Comparison of ENCODE assay signal across 8 cellular contexts in genomic region chrX:16123222-16123786, GRCh38. TPM values are rescaled to one million over a fixed set of nuclear protein-coding genes. Genes with fewer than 3 reads are reported as not detected.
DNase-seq lines count a peak whose midpoint lies in the region; ATAC-seq and TF ChIP-seq lines count a peak whose summit lies in the region.

Gene GRPR (plus strand): TSS chrX:16123565. CDS start chrX:16123954, 389 bp downstream.

- peaks cover 48% of the 10 kb centered on the region for H3K79me2 ChIP-seq in PC-3 (ENCODE audit: low read length)

- H3K9me3 ChIP-seq in PC-3 (ENCODE audit: low read length) (no peaks in the 10 kb centered on the region), stomach smooth muscle (ENCODE audit: control insufficient read depth in 2 of 2, low read length in 2 of 2) (peaks cover 0 to 5% of the 10 kb centered on the region in 2 donors)

- H3K36me3 ChIP-seq in PC-3 (ENCODE audit: low read depth, low read length) (no peaks in the 10 kb centered on the region), stomach smooth muscle (ENCODE audit: control insufficient read depth in 2 of 2, insufficient read depth in 2 of 2, low read length in 2 of 2) (no peaks in the 10 kb centered on the region)

- peak; percentile 87 for TF ChIP-seq CTCF in PC-3 (conservative IDR thresholded peaks at IDR 0.05; ENCODE audit: low read depth, low read length)
- TF ChIP-seq CTCF in fibroblast of the aortic adventitia (IDR thresholded peaks at IDR 0.05; ENCODE audit: insufficient read depth, low read length): peak; percentile 89
- peak; percentile 92 for TF ChIP-seq CTCF in neural crest cell (conservative IDR thresholded peaks at IDR 0.05)

- peak within 1 kb of the TSS; percentile 89 for H3K4me2 ChIP-seq in PC-3 (ENCODE audit: low read length)

- POLR2A ChIA-PET in PC-3 (lab: Charles Lee; ENCODE audit: unreplicated experiment): no interaction called here

- H3K27ac ChIP-seq in PC-3 (ENCODE audit: low read length) (no peak within 1 kb of the TSS; the same call in 1 of the 2 replicates), stomach smooth muscle (ENCODE audit: low read length) (no peak within 1 kb of the TSS)

- H3K9ac ChIP-seq in PC-3 (ENCODE audit: low read length) (peak within 1 kb of the TSS; percentile 63), stomach smooth muscle (ENCODE audit: low read length in 2 of 2) (peak within 1 kb of the TSS; percentile 60 to 61)

- peaks cover 58% of the 10 kb centered on the region for H3K27me3 Mint-ChIP-seq in activated T-cell treated with anti-CD3 and anti-CD28 coated beads, Interleukin-2, amount 50 U/mL, for 72 hours (ENCODE audit: low read depth)
- peaks cover 18% of the 10 kb centered on the region for H3K27me3 Mint-ChIP-seq in neural crest cell (ENCODE audit: low read depth)

- no peaks in the 10 kb centered on the region for H3K9me3 Mint-ChIP-seq in activated T-cell treated with anti-CD3 and anti-CD28 coated beads, Interleukin-2, amount 50 U/mL, for 72 hours
- no peaks in the 10 kb centered on the region for H3K9me3 Mint-ChIP-seq in neural crest cell

- H3K36me3 Mint-ChIP-seq in activated T-cell treated with anti-CD3 and anti-CD28 coated beads, Interleukin-2, amount 50 U/mL, for 72 hours (ENCODE audit: insufficient read depth in 2 of 2): peaks cover 0 to 3% of the 10 kb centered on the region in 2 donors
- H3K36me3 Mint-ChIP-seq in neural crest cell (ENCODE audit: low read depth): peaks cover 2% of the 10 kb centered on the region

- H3K27ac Mint-ChIP-seq in activated T-cell treated with anti-CD3 and anti-CD28 coated beads, Interleukin-2, amount 50 U/mL, for 72 hours: no peak within 1 kb of the TSS
- H3K27ac Mint-ChIP-seq in neural crest cell (ENCODE audit: unreplicated experiment): no peak within 1 kb of the TSS

- H3K4me1 Mint-ChIP-seq in activated T-cell treated with anti-CD3 and anti-CD28 coated beads, Interleukin-2, amount 50 U/mL, for 72 hours (ENCODE audit: low read depth): peaks cover 21% of the 10 kb centered on the region
- peaks cover 12% of the 10 kb centered on the region for H3K4me1 Mint-ChIP-seq in neural crest cell

- peak within 1 kb of the TSS; percentile 81 for H3K4me3 ChIP-seq in PC-3 (ENCODE audit: low read length)
- H3K4me3 ChIP-seq in fibroblast of the aortic adventitia (ENCODE audit: low read depth, low read length): no peak within 1 kb of the TSS
- H3K4me3 ChIP-seq in stomach smooth muscle (ENCODE audit: low read length in 2 of 2): peak within 1 kb of the TSS; percentile 74 to 78

- peak within 1 kb of the TSS; percentile 63 for H2AFZ ChIP-seq in PC-3 (ENCODE audit: low read length)

- H3F3A ChIP-seq in PC-3 (ENCODE audit: low read length, unreplicated experiment): no peaks in the 10 kb centered on the region

- no peaks in the 10 kb centered on the region for H3K27me3 ChIP-seq in PC-3 (ENCODE audit: low read length)
- H3K27me3 ChIP-seq in stomach smooth muscle (ENCODE audit: control insufficient read depth in 1 of 2, insufficient read depth in 2 of 2, low read length in 2 of 2): peaks cover 0 to 8% of the 10 kb centered on the region in 2 donors

- H4K20me1 ChIP-seq in PC-3 (ENCODE audit: low read length): no peaks in the 10 kb centered on the region

- intact Hi-C loops in PC-3 (cut with micrococcal nuclease): loop anchor here (1.0 to 10.0 kb wide), 7 partner anchors 37 to 541 kb away; partner anchors contain the start of gene AP1S2

- no peaks in the 10 kb centered on the region for H3K9me2 ChIP-seq in PC-3 (replicated peaks; ENCODE audit: low read length)

- H3K4me3 Mint-ChIP-seq in activated T-cell treated with anti-CD3 and anti-CD28 coated beads, Interleukin-2, amount 50 U/mL, for 72 hours: no peak within 1 kb of the TSS
- H3K4me3 Mint-ChIP-seq in neural crest cell: peak within 1 kb of the TSS; percentile 10

- CTCF ChIA-PET in PC-3 (lab: Charles Lee): interaction anchor here (0.5 to 1.1 kb wide), 9 partner anchors 34 to 541 kb away, joined by 3 to 6 read pairs (median 3); no protein-coding TSS in a partner anchor

- in situ Hi-C loops in KBM-7 (cut with MboI; ENCODE audit: low pct_unique_long_range_greater_than_20kb, low sequenced_read_pairs): no loop called here

- DNase-seq in DMS153 (lab: John Stamatoyannopoulos, UW): peak; percentile 74
- peak; percentile 71 for DNase-seq in KBM-7
- peak; percentile 95 for DNase-seq in PC-3
- DNase-seq in activated T-cell treated with anti-CD3 and anti-CD28 coated beads, Interleukin-2, amount 50 U/mL, for 72 hours: peak; percentile 52 to 69
- peak; percentile 85 for DNase-seq in fibroblast of the aortic adventitia (ENCODE audit: low read depth)
- peak; percentile 80 for DNase-seq in neural crest cell (ENCODE audit: low read depth, low spot score)

- no TSS peak for BruUV-seq in PC-3 (replicated peaks; lab: Mats Ljungman, UMichigan)

- H3K4me1 ChIP-seq in PC-3 (ENCODE audit: insufficient read depth, low read length): peaks cover 15% of the 10 kb centered on the region
- H3K4me1 ChIP-seq in stomach smooth muscle (ENCODE audit: control insufficient read depth, insufficient read depth, low read length): no peaks in the 10 kb centered on the region

- ATAC-seq in GM21619 (IDR thresholded peaks at IDR 0.05; ENCODE audit: unreplicated experiment) (peak; percentile 52), PC-3 (peak; percentile 85)
- ATAC-seq in activated T-cell treated with anti-CD3 and anti-CD28 coated beads, Interleukin-2, amount 50 U/mL, for 72 hours (replicated peaks in 1 of 2): peak; percentile 79 to 84

RNA-seq across cellular contexts. Expression of gene GRPR, which starts in this region (rescaled TPM):
- total RNA-seq in PC-3 (2014; rRNA removed) (22.5 and 26.5 TPM in 2 replicates), fibroblast of the aortic adventitia (ENCODE audit: low replicate concordance) (not detected in 2 replicates), neural crest cell (0.68 and 0.71 TPM in 2 replicates)
- under 1 TPM in 1 of 2 donors, not detected in 1; 0.23 TPM for total RNA-seq in activated T-cell treated with anti-CD3 and anti-CD28 coated beads, Interleukin-2, amount 50 U/mL, for 72 hours

Comparison
In these comparisons a context has a peak if more than half of its experiments do, and no peak if none do; other contexts are left out.
1. RNA of gene GRPR (total RNA-seq): 22.5 to 26.5 TPM in PC-3; 0.68 to 0.71 TPM in neural crest cell, 0.23 TPM in activated T-cell treated with anti-CD3 and anti-CD28 coated beads, Interleukin-2, amount 50 U/mL, for 72 hours and not detected in fibroblast of the aortic adventitia; every median in the first group is over 10 times any median in the second.
2. Peak in DNase-seq and ATAC-seq in activated T-cell treated with anti-CD3 and anti-CD28 coated beads, Interleukin-2, amount 50 U/mL, for 72 hours; RNA of the gene not detected or under 1 TPM.
3. Peak in DNase-seq in fibroblast of the aortic adventitia; RNA of the gene not detected or under 1 TPM.
4. Peak in DNase-seq in neural crest cell; RNA of the gene not detected or under 1 TPM.
5. Peak in every context shown above with its lines, with median percentiles within 50 percentile points of each other: DNase-seq, ATAC-seq and CTCF ChIP-seq.